In the genomic region with DNA sequence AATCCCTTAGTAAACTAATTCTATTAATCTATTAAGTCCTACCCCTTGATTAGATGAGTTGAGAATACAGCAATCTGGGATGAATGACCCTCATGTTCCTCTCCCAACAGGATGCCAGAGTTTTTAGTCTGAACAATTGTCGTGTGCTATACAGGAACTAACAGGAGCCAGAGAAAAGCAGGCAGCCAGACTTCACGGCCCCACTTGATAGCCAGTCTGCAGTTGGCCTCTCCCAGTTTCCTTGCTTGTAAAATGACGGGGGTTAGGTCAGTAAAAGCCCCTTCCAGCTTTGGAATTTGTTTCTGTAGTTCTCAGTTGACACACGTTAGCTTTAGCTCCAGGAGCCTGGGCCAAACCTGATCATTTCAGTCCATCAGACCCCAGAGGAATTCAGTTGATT, we compare ENCODE assay signal across 22 cellular contexts.
DNase-seq lines count a peak whose midpoint lies in the region; ATAC-seq and TF ChIP-seq lines count a peak whose summit lies in the region.
"Had no signal": no experiment of that assay in that cellular context is flagged by ENCODE, and none has a peak within 500 bp of the region (broad histone marks: within the 10 kb centered on the region; RNA-seq: fewer than 3 reads in every experiment).

No MANE protein-coding gene starts in this region.

- no peak overlapping the region for H3K4me2 ChIP-seq in neuronal stem cell (ENCODE audit: insufficient read depth, low read length, poor library complexity, severe bottlenecking)
- H3K4me2 ChIP-seq: BLaER1 had no signal

- TF ChIP-seq CTCF in cardiac muscle cell (IDR thresholded peaks at IDR 0.05; ENCODE audit: low read depth, low read length): no peak

- no CpG with 5 or more reads among the region's 4 CpGs for WGBS in neuronal stem cell (ENCODE audit: extremely low coverage in 2 of 2, insufficient read length in 2 of 2, insufficient replicate concordance in 1 of 2), 2 donors

- H3K4me3 ChIP-seq in cardiac muscle cell: no peak overlapping the region
- H3K4me3 ChIP-seq in neuronal stem cell (ENCODE audit: low read length in 2 of 2): no peak overlapping the region
- H3K4me3 ChIP-seq: BLaER1, GM12878, GM23248 had no signal

- H3K18ac ChIP-seq in neuronal stem cell (ENCODE audit: low read length): no peak overlapping the region

- H3K27me3 ChIP-seq in cardiac muscle cell (no peaks in the 10 kb centered on the region), neuronal stem cell (ENCODE audit: control insufficient read depth in 3 of 3, insufficient read depth in 3 of 3, low read depth in 1 of 3, low read length in 3 of 3) (no peaks in the 10 kb centered on the region)
- H3K27me3 ChIP-seq: BLaER1 had no signal

- H3K4me1 ChIP-seq in cardiac muscle cell (ENCODE audit: low read depth) (peaks cover 24% of the 10 kb centered on the region), neuronal stem cell (ENCODE audit: control insufficient read depth in 2 of 2, insufficient read depth in 1 of 2, low read depth in 1 of 2, low read length in 2 of 2) (peaks cover 12 to 29% of the 10 kb centered on the region in 2 donors)
- H3K4me1 ChIP-seq: Caco-2 had no signal

- H3K14ac ChIP-seq in neuronal stem cell (ENCODE audit: low read length): no peak overlapping the region

- H3K27ac ChIP-seq in cardiac muscle cell (peak overlapping the region; percentile 38), neuronal stem cell (replicated peaks; ENCODE audit: low read length) (no peak overlapping the region)
- H3K27ac ChIP-seq: 22Rv1, BLaER1, C4-2B, GM23248 had no signal

- H3K23ac ChIP-seq in neuronal stem cell (ENCODE audit: low read depth, low read length, poor library complexity): no peak overlapping the region

- H4K8ac ChIP-seq in neuronal stem cell (ENCODE audit: low read depth, low read length): no peak overlapping the region

- H3K79me1 ChIP-seq in neuronal stem cell (ENCODE audit: low read depth, low read length): peaks cover 2% of the 10 kb centered on the region

- intact Hi-C loops in Right ventricle myocardium inferior (cut with DNase I) (no loop called here), left ventricle myocardium superior (cut with micrococcal nuclease) (no loop called here), cardiac septum (cut with DNase I) (no loop called here)

- no peak overlapping the region for H2BK12ac ChIP-seq in neuronal stem cell (ENCODE audit: low read length)

- ATAC-seq in Right ventricle myocardium inferior (no peak), left ventricle myocardium superior (peak; percentile 11), left lobe of liver (peak; percentile 19), HG03095 (IDR thresholded peaks at IDR 0.05; ENCODE audit: unreplicated experiment) (no peak)
- ATAC-seq: CD8-positive, alpha-beta T cell; GM12878 had no signal

- H2BK15ac ChIP-seq in neuronal stem cell (ENCODE audit: low read length): no peak overlapping the region

- no peak overlapping the region for H2BK5ac ChIP-seq in neuronal stem cell (ENCODE audit: low read length)

- peaks cover 8% of the 10 kb centered on the region for H3K36me3 ChIP-seq in cardiac muscle cell
- H3K36me3 ChIP-seq in neuronal stem cell (replicated peaks in 1 of 2; ENCODE audit: control insufficient read depth in 2 of 2, insufficient read depth in 2 of 2, low read length in 2 of 2): no peaks in the 10 kb centered on the region
- H3K36me3 ChIP-seq: BLaER1 had no signal

- peak overlapping the region; percentile 39 for H2AFZ ChIP-seq in neuronal stem cell (ENCODE audit: low read length)
- H2AFZ ChIP-seq: GM23248 had no signal

- no peak overlapping the region for H3K9ac ChIP-seq in neuronal stem cell (ENCODE audit: low read depth, low read length, poor library complexity)
- H3K9ac ChIP-seq: BLaER1, GM23248 had no signal

- H4K91ac ChIP-seq in neuronal stem cell (ENCODE audit: low read depth, low read length, poor library complexity): no peak overlapping the region

- H3K9me3 ChIP-seq in cardiac muscle cell (ENCODE audit: low read depth) (no peaks in the 10 kb centered on the region), neuronal stem cell (replicated peaks in 1 of 2; ENCODE audit: control insufficient read depth in 2 of 2, insufficient read depth in 1 of 2, low read depth in 1 of 2, low read length in 2 of 2) (no peaks in the 10 kb centered on the region)
- H3K9me3 ChIP-seq: BLaER1, Caco-2 had no signal

- H2BK120ac ChIP-seq in neuronal stem cell (ENCODE audit: low read depth, low read length): no peak overlapping the region

- no peak overlapping the region for H3K4ac ChIP-seq in neuronal stem cell (ENCODE audit: low read length)

- H2AK5ac ChIP-seq in neuronal stem cell (ENCODE audit: low read depth, low read length): no peak overlapping the region

- peak in 1 of 2 donors; percentile 30 for DNase-seq in cardiac muscle cell (ENCODE audit: low read depth in 1 of 2, low spot score in 1 of 2)
- DNase-seq in Right ventricle myocardium inferior (ENCODE audit: missing footprints): no peak
- DNase-seq in left ventricle myocardium superior: no peak
- no peak for DNase-seq in cardiac septum (ENCODE audit: low spot score)
- no peak for DNase-seq in left lobe of liver (ENCODE audit: low spot score)
- no peak for DNase-seq in neuronal stem cell (ENCODE audit: low spot score)
- DNase-seq in DMS53 treated with DMSO at 0.1 percent for 48 hours (lab: John Stamatoyannopoulos, UW; ENCODE audit: unreplicated experiment): no peak
- DNase-seq: Caco-2; CD4-positive, CD25-positive, alpha-beta regulatory T cell; CD8-positive, alpha-beta T cell; DMS153; DMS79; EL; GDM1; GM23248; H7; HCEC 1CT had no signal

Comparison
In these comparisons a context has a peak if more than half of its experiments do, and no peak if none do; other contexts are left out.
1. ATAC-seq: peak in left ventricle myocardium superior (single experiment) and left lobe of liver (single experiment); none in Right ventricle myocardium inferior (single experiment) and HG03095 (single experiment).